ENCODE assay signal across 10 cellular contexts in genomic region chr7:107078517-107078966, GRCh38. TPM values are rescaled to one million over a fixed set of nuclear protein-coding genes. Genes with fewer than 3 reads are reported as not detected.
DNase-seq lines count a peak whose midpoint lies in the region; ATAC-seq and TF ChIP-seq lines count a peak whose summit lies in the region.
"Had no signal": no experiment of that assay in that cellular context is flagged by ENCODE, and none has a peak within 500 bp of the region (broad histone marks: within the 10 kb centered on the region; RNA-seq: fewer than 3 reads in every experiment).

No MANE protein-coding gene starts in this region.

- no peaks in the 10 kb centered on the region for H3K27me3 ChIP-seq in esophagus muscularis mucosa
- H3K27me3 ChIP-seq: body of pancreas, SJCRH30 had no signal

- DNase-seq in DMS79 treated with DMSO at 0.1 percent for 48 hours (lab: John Stamatoyannopoulos, UW) (peak; percentile 89), NCI-H1105 (lab: John Stamatoyannopoulos, UW) (peak; percentile 15), astrocyte of the spinal cord (ENCODE audit: low read depth, low spot score) (peak; percentile 62), lung microvascular endothelial cell (ENCODE audit: low read depth in 2 of 2) (peak; percentile 27 to 96), esophagus muscularis mucosa (ENCODE audit: extremely low spot score) (no peak), cerebellar cortex (ENCODE audit: low spot score) (no peak)

- H3K27ac ChIP-seq in esophagus muscularis mucosa (replicated peaks in 1 of 4) = no peak overlapping the region
- H3K27ac ChIP-seq: body of pancreas, SJCRH30 had no signal

- intact Hi-C loops in esophagus muscularis mucosa (cut with DNase I) = no loop called here

- ATAC-seq in GM21447 (IDR thresholded peaks at IDR 0.05; ENCODE audit: unreplicated experiment) = no peak
- ATAC-seq in HG02623 (IDR thresholded peaks at IDR 0.05; ENCODE audit: unreplicated experiment) = no peak
- ATAC-seq: body of pancreas had no signal

- TF ChIP-seq EP300 in esophagus muscularis mucosa (IDR thresholded peaks at IDR 0.05) = no peak

- H3K9me3 ChIP-seq in esophagus muscularis mucosa = no peaks in the 10 kb centered on the region
- H3K9me3 ChIP-seq: body of pancreas, SJCRH30 had no signal

- peaks cover 3 to 19% (median 11%) of the 10 kb centered on the region in 4 donors for H3K4me1 ChIP-seq in esophagus muscularis mucosa
- H3K4me1 ChIP-seq: body of pancreas, SJCRH30 had no signal

- TF ChIP-seq CTCF in astrocyte of the spinal cord (IDR thresholded peaks at IDR 0.05; ENCODE audit: low read depth, low read length) = no peak
- TF ChIP-seq CTCF in esophagus muscularis mucosa (IDR thresholded peaks at IDR 0.05) = no peak

- no peaks in the 10 kb centered on the region for H3K36me3 ChIP-seq in esophagus muscularis mucosa
- H3K36me3 ChIP-seq: SJCRH30 had no signal

- WGBS in esophagus muscularis mucosa = 87% methylated on average over 2 of the region's 2 CpGs

- TF ChIP-seq POLR2A in esophagus muscularis mucosa (IDR thresholded peaks at IDR 0.05; ENCODE audit: low read depth) = no peak

- in situ Hi-C loops in astrocyte of the spinal cord (cut with HindIII; ENCODE audit: low sequenced_read_pairs) = no loop called here

- H3K4me3 ChIP-seq in astrocyte of the spinal cord (ENCODE audit: low read depth, low read length) = no peak overlapping the region
- no peak overlapping the region for H3K4me3 ChIP-seq in esophagus muscularis mucosa
- H3K4me3 ChIP-seq: body of pancreas, SJCRH30 had no signal

RNA-seq across cellular contexts. Expression of gene PRKAR2B, which starts 34.0 kb away (rescaled TPM):
- 17.3 and 26.2 TPM in 2 replicates for total RNA-seq in lung microvascular endothelial cell
- total RNA-seq in esophagus muscularis mucosa = 100 to 1,000 TPM in 2 of 4 donors, 10 to 100 TPM in 2; 89.5 to 127 (median 102) TPM

Comparison
In these comparisons a context has a peak if more than half of its experiments do, and no peak if none do; other contexts are left out.
1. DNase-seq: peak in DMS79 treated with DMSO at 0.1 percent for 48 hours (single experiment), NCI-H1105 (single experiment), astrocyte of the spinal cord (single experiment) and lung microvascular endothelial cell (2 of 2); none in esophagus muscularis mucosa (single experiment) and cerebellar cortex (single experiment).